In the genomic region with DNA sequence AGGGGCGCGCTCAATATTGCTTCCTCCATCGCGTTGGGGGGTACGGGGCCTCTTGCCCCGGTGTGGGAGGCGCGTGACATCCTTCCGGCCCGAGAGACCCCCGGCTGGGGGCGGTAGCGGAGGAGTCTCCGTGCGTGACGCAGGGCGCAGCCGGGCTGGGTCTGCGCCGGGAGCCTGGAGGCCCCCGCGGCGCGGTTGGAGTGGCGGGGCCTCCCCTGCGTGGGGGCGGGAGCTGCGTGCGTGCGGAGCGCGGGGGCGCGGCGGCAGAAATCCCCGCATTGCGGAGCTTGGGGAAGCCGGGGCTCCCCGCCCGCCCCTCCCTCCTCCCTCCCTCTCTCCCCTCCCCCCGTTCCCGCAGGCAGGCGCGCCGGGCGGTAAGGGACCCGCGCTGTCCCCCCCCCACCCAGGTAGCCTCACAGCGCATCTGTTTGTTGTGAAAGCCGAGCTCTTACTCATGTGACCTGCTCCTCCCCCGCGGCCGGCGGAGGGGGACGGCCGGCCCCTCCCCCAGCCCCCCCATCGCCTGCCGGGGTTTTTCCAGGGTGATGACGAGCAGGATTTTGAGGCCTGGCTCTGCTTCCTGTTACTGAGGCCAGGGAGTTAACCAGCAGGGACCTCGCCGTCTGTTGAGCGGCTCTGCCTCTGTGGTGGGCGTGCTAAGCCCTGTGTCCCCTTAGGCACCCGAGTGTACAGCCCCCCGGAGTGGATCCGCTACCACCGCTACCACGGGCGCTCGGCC, we compare ENCODE assay signal across 1 cellular context.
TF ChIP-seq lines count a peak whose summit lies in the region.

No MANE protein-coding gene starts in this region.

TF ChIP-seq in HEK293, 187 proteins besides CTCF, POLR2A, EP300 and RAD21 (continued from another document and continues in another):
- TF ChIP-seq OVOL3 (tag by site-specific recombination; IDR thresholded peaks at IDR 0.05) (no peak), TCF7L2 (IDR thresholded peaks at IDR 0.05; ENCODE audit: borderline replicate concordance, low read depth, low read length) (no peak), HOXD13 (CRISPR knock-in tag; IDR thresholded peaks at IDR 0.05; ENCODE audit: borderline replicate concordance) (no peak), ZNF449 (tag by site-specific recombination; IDR thresholded peaks at IDR 0.05) (no peak), RBAK (tag by site-specific recombination; IDR thresholded peaks at IDR 0.05) (no peak), ZBTB21 (tag by site-specific recombination; IDR thresholded peaks at IDR 0.05) (peak; percentile 18; the same call in 1 of the 2 replicates), ZNF600 (tag by site-specific recombination; IDR thresholded peaks at IDR 0.05) (no peak), ZNF658 (tag by site-specific recombination; IDR thresholded peaks at IDR 0.05) (no peak), ZNF423 (tag by site-specific recombination; IDR thresholded peaks at IDR 0.05) (no peak), ZNF23 (tag by site-specific recombination; IDR thresholded peaks at IDR 0.05; ENCODE audit: borderline replicate concordance) (no peak), IKZF3 (tag by site-specific recombination; IDR thresholded peaks at IDR 0.05) (peak; percentile 86), PRDM4 (tag by site-specific recombination; IDR thresholded peaks at IDR 0.05) (peak; percentile 31; the same call in 1 of the 2 replicates), ZNF362 (tag by site-specific recombination; IDR thresholded peaks at IDR 0.05) (no peak), ZNF701 (tag by site-specific recombination; IDR thresholded peaks at IDR 0.05) (no peak), ZNF311 (tag by site-specific recombination; IDR thresholded peaks at IDR 0.05; ENCODE audit: borderline replicate concordance) (no peak), ZNF239 (tag by site-specific recombination; IDR thresholded peaks at IDR 0.05) (no peak), OSR2 (tag by site-specific recombination; IDR thresholded peaks at IDR 0.05) (peak; percentile 49), MEIS1 (CRISPR knock-in tag; IDR thresholded peaks at IDR 0.05; ENCODE audit: borderline replicate concordance) (no peak), ZFHX2 (tag by site-specific recombination; conservative IDR thresholded peaks at IDR 0.05) (peak; percentile 98), ZNF404 (tag by site-specific recombination; IDR thresholded peaks at IDR 0.05) (no peak), ZBTB49 (tag by site-specific recombination; IDR thresholded peaks at IDR 0.05; ENCODE audit: low read depth) (no peak), WT1 (tag by site-specific recombination; IDR thresholded peaks at IDR 0.05) (peak; percentile 61), ZNF473 (tag by site-specific recombination; IDR thresholded peaks at IDR 0.05) (no peak), ZNF157 (tag by site-specific recombination; IDR thresholded peaks at IDR 0.05) (no peak), ZFP69B (tag by site-specific recombination; IDR thresholded peaks at IDR 0.05) (no peak), ZFP3 (tag by site-specific recombination; IDR thresholded peaks at IDR 0.05; ENCODE audit: low read depth) (no peak), ZNF140 (tag by site-specific recombination; IDR thresholded peaks at IDR 0.05) (no peak), ZNF645 (tag by site-specific recombination; IDR thresholded peaks at IDR 0.05) (0 out of 2 replicates have a peak, but pooled peaks have one; percentile 14), ZNF169 (tag by site-specific recombination; IDR thresholded peaks at IDR 0.05) (no peak), ZNF558 (tag by site-specific recombination; IDR thresholded peaks at IDR 0.05) (no peak), ZIC2 (tag by site-specific recombination; IDR thresholded peaks at IDR 0.05) (peak; percentile 8), ZBTB7A (tag by site-specific recombination; IDR thresholded peaks at IDR 0.05; ENCODE audit: low read depth) (no peak; the same call in none of the 2 replicates), GFI1B (tag by site-specific recombination; IDR thresholded peaks at IDR 0.05) (no peak), ZBTB48 (tag by site-specific recombination; IDR thresholded peaks at IDR 0.05) (peak; percentile 55; the same call in 1 of the 2 replicates), ZNF174 (tag by site-specific recombination; IDR thresholded peaks at IDR 0.05) (no peak), KLF7 (tag by site-specific recombination; IDR thresholded peaks at IDR 0.05; ENCODE audit: borderline replicate concordance) (peak; percentile 41; the same call in 1 of the 2 replicates), ZNF341 (tag by site-specific recombination; IDR thresholded peaks at IDR 0.05; ENCODE audit: low read depth) (peak; percentile 82), ZNF776 (tag by site-specific recombination; IDR thresholded peaks at IDR 0.05; ENCODE audit: borderline replicate concordance) (no peak), ZNF677 (tag by site-specific recombination; IDR thresholded peaks at IDR 0.05) (no peak), GLIS2 (tag by site-specific recombination; IDR thresholded peaks at IDR 0.05) (peak; percentile 92; the same call in 1 of the 2 replicates), ZNF521 (tag by site-specific recombination; IDR thresholded peaks at IDR 0.05) (no peak), MZF1 (tag by site-specific recombination; IDR thresholded peaks at IDR 0.05; ENCODE audit: borderline replicate concordance) (no peak), ZNF629 (tag by site-specific recombination; IDR thresholded peaks at IDR 0.05) (peak; percentile 62), ZNF114 (tag by site-specific recombination; IDR thresholded peaks at IDR 0.05) (no peak), ZNF654 (tag by site-specific recombination; IDR thresholded peaks at IDR 0.05; ENCODE audit: low read depth) (no peak), ZNF416 (tag by site-specific recombination; IDR thresholded peaks at IDR 0.05) (no peak), KLF16 (tag by site-specific recombination; IDR thresholded peaks at IDR 0.05) (peak; percentile 64), ZBTB11 (tag by site-specific recombination; conservative IDR thresholded peaks at IDR 0.05; ENCODE audit: low read depth) (0 out of 2 replicates have a peak, but pooled peaks have one; percentile 6), ZNF621 (tag by site-specific recombination; IDR thresholded peaks at IDR 0.05) (no peak)
- TF ChIP-seq, protein P1, sequence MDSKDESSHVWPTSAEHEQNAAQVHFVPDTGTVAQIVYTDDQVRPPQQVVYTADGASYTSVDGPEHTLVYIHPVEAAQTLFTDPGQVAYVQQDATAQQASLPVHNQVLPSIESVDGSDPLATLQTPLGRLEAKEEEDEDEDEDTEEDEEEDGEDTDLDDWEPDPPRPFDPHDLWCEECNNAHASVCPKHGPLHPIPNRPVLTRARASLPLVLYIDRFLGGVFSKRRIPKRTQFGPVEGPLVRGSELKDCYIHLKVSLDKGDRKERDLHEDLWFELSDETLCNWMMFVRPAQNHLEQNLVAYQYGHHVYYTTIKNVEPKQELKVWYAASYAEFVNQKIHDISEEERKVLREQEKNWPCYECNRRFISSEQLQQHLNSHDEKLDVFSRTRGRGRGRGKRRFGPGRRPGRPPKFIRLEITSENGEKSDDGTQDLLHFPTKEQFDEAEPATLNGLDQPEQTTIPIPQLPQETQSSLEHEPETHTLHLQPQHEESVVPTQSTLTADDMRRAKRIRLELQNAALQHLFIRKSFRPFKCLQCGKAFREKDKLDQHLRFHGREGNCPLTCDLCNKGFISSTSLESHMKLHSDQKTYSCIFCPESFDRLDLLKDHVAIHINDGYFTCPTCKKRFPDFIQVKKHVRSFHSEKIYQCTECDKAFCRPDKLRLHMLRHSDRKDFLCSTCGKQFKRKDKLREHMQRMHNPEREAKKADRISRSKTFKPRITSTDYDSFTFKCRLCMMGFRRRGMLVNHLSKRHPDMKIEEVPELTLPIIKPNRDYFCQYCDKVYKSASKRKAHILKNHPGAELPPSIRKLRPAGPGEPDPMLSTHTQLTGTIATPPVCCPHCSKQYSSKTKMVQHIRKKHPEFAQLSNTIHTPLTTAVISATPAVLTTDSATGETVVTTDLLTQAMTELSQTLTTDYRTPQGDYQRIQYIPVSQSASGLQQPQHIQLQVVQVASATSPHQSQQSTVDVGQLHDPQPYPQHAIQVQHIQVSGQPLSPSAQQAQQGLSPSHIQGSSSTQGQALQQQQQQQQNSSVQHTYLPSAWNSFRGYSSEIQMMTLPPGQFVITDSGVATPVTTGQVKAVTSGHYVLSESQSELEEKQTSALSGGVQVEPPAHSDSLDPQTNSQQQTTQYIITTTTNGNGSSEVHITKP (tag by site-specific recombination; IDR thresholded peaks at IDR 0.05): no peak
